16 cellular contexts compared by ENCODE assay signal in genomic region chr3:156795890-156796451, GRCh38. TPM values are rescaled to one million over a fixed set of nuclear protein-coding genes. Genes with fewer than 3 reads are reported as not detected.
DNase-seq lines count a peak whose midpoint lies in the region; ATAC-seq and TF ChIP-seq lines count a peak whose summit lies in the region.
"Had no signal": no experiment of that assay in that cellular context is flagged by ENCODE, and none has a peak within 500 bp of the region (broad histone marks: within the 10 kb centered on the region; RNA-seq: fewer than 3 reads in every experiment).

No MANE protein-coding gene starts in this region.

- H3K27ac ChIP-seq in MM.1S (ENCODE audit: low read length) (no peak overlapping the region), liver (ENCODE audit: low read depth in 1 of 2, low read length in 2 of 2) (no peak overlapping the region), WERI-Rb-1 (no peak overlapping the region)
- H3K27ac ChIP-seq: sigmoid colon, VCaP had no signal

- H2AFZ ChIP-seq in MM.1S (ENCODE audit: low read length), result no peak overlapping the region

- H3K27ac Mint-ChIP-seq in activated T-helper 2 cell treated with anti-CD3 and anti-CD28 coated beads, Interferon-gamma antibody, Interleukin-2, Interleukin-4, amounts not matched to agents 10 μg/mL and 5 μg/mL and 100 μg/mL, durations not matched to agents 14 hours and 24 hours and 36 hours, result peak overlapping the region; percentile 14
- H3K27ac Mint-ChIP-seq: activated T-cell treated with anti-CD3 and anti-CD28 coated beads, Interleukin-2, amount 50 U/mL, for 72 hours had no signal

- H3K9ac ChIP-seq in MM.1S (ENCODE audit: low read length) (no peak overlapping the region), liver (ENCODE audit: low read depth in 1 of 2, low read length in 2 of 2) (no peak overlapping the region)

- ATAC-seq in HG03139 (IDR thresholded peaks at IDR 0.05; ENCODE audit: unreplicated experiment), result no peak
- ATAC-seq: naive thymus-derived CD4-positive, alpha-beta T cell; Right ventricle myocardium inferior had no signal

- no peak overlapping the region for H3K4me3 Mint-ChIP-seq in activated T-helper 2 cell treated with anti-CD3 and anti-CD28 coated beads, Interferon-gamma antibody, Interleukin-2, Interleukin-4, amounts not matched to agents 10 μg/mL and 5 μg/mL and 100 μg/mL, durations not matched to agents 14 hours and 24 hours and 36 hours (ENCODE audit: low read depth)
- H3K4me3 Mint-ChIP-seq: activated T-cell treated with anti-CD3 and anti-CD28 coated beads, Interleukin-2, amount 50 U/mL, for 72 hours; immature natural killer cell had no signal

- H3K9me3 ChIP-seq in MM.1S (replicated peaks; ENCODE audit: insufficient read depth, low read length) (no peaks in the 10 kb centered on the region), liver (ENCODE audit: control insufficient read depth in 4 of 4, low read length in 3 of 4) (no peaks in the 10 kb centered on the region), WERI-Rb-1 (ENCODE audit: severe bottlenecking) (no peaks in the 10 kb centered on the region)

- no peak overlapping the region for H3K4me2 ChIP-seq in MM.1S (ENCODE audit: low read depth, low read length)

- H3F3A ChIP-seq in MM.1S (ENCODE audit: insufficient read depth, low read length), result no peaks in the 10 kb centered on the region

- no peaks in the 10 kb centered on the region for H3K79me2 ChIP-seq in MM.1S (ENCODE audit: low read length)

- no peaks in the 10 kb centered on the region for H3K36me3 ChIP-seq in MM.1S (replicated peaks; ENCODE audit: insufficient read depth, low read length)
- no peaks in the 10 kb centered on the region for H3K36me3 ChIP-seq in liver (ENCODE audit: control insufficient read depth in 4 of 4, insufficient read depth in 3 of 4, low read depth in 1 of 4, low read length in 3 of 4)
- H3K36me3 ChIP-seq in WERI-Rb-1, result no peaks in the 10 kb centered on the region
- H3K36me3 ChIP-seq: sigmoid colon had no signal

- H3K27me3 ChIP-seq in MM.1S (replicated peaks; ENCODE audit: insufficient read depth, low read length) (no peaks in the 10 kb centered on the region), liver (ENCODE audit: control insufficient read depth in 4 of 4, insufficient read depth in 4 of 4, low read length in 3 of 4) (no peaks in the 10 kb centered on the region), WERI-Rb-1 (ENCODE audit: insufficient read depth, low read depth, severe bottlenecking) (no peaks in the 10 kb centered on the region)
- H3K27me3 ChIP-seq: sigmoid colon had no signal

- H3K4me1 ChIP-seq in MM.1S (ENCODE audit: low read length) (peaks cover 6% of the 10 kb centered on the region), liver (ENCODE audit: control insufficient read depth in 4 of 4, insufficient read depth in 4 of 4, low read length in 3 of 4) (peaks cover 0 to 6% (median 2%) of the 10 kb centered on the region in 4 donors)
- H3K4me1 ChIP-seq: sigmoid colon had no signal

- intact Hi-C loops in activated T-helper 2 cell treated with anti-CD3 and anti-CD28 coated beads, Interferon-gamma antibody, Interleukin-2, Interleukin-4, amounts not matched to agents 10 μg/mL and 5 μg/mL and 100 μg/mL, durations not matched to agents 14 hours and 24 hours and 36 hours (cut with micrococcal nuclease), result no loop called here

- peaks cover 53% of the 10 kb centered on the region for H3K36me3 Mint-ChIP-seq in activated T-helper 2 cell treated with anti-CD3 and anti-CD28 coated beads, Interferon-gamma antibody, Interleukin-2, Interleukin-4, amounts not matched to agents 10 μg/mL and 5 μg/mL and 100 μg/mL, durations not matched to agents 14 hours and 24 hours and 36 hours (ENCODE audit: low read depth)

- H3K9me3 Mint-ChIP-seq in activated T-helper 2 cell treated with anti-CD3 and anti-CD28 coated beads, Interferon-gamma antibody, Interleukin-2, Interleukin-4, amounts not matched to agents 10 μg/mL and 5 μg/mL and 100 μg/mL, durations not matched to agents 14 hours and 24 hours and 36 hours, result peaks cover 21% of the 10 kb centered on the region

- DNase-seq in H4 (ENCODE audit: low spot score) (peak; percentile 50), MM.1S (peak; percentile 45), NCI-H128 (lab: John Stamatoyannopoulos, UW; ENCODE audit: unreplicated experiment) (no peak), WERI-Rb-1 (no peak)
- DNase-seq in activated T-helper 2 cell treated with anti-CD3 and anti-CD28 coated beads, Interferon-gamma antibody, Interleukin-2, Interleukin-4, amounts not matched to agents 10 μg/mL and 5 μg/mL and 100 μg/mL, durations not matched to agents 14 hours and 24 hours and 36 hours (ENCODE audit: low spot score), result no peak
- DNase-seq: activated T-cell treated with anti-CD3 and anti-CD28 coated beads, Interleukin-2, amount 50 U/mL, for 72 hours; COR-L47; erythroblast; immature natural killer cell; naive thymus-derived CD4-positive, alpha-beta T cell; NCI-H2171 treated with DMSO at 0.1 percent for 48 hours; sigmoid colon had no signal

- H4K20me1 ChIP-seq in MM.1S (ENCODE audit: insufficient read depth, low read length), result no peaks in the 10 kb centered on the region

- TF ChIP-seq RAD21 in liver (IDR thresholded peaks at IDR 0.05), result no peak

- no peaks in the 10 kb centered on the region for H3K27me3 Mint-ChIP-seq in activated T-helper 2 cell treated with anti-CD3 and anti-CD28 coated beads, Interferon-gamma antibody, Interleukin-2, Interleukin-4, amounts not matched to agents 10 μg/mL and 5 μg/mL and 100 μg/mL, durations not matched to agents 14 hours and 24 hours and 36 hours (ENCODE audit: low read depth)
- H3K27me3 Mint-ChIP-seq: naive thymus-derived CD4-positive, alpha-beta T cell had no signal

- H3K4me3 ChIP-seq in MM.1S (ENCODE audit: low read length), result no peak overlapping the region
- no peak overlapping the region for H3K4me3 ChIP-seq in liver (ENCODE audit: low read depth in 1 of 3, low read length in 3 of 3)
- H3K4me3 ChIP-seq in WERI-Rb-1 (ENCODE audit: low read depth, low read length), result no peak overlapping the region
- H3K4me3 ChIP-seq: sigmoid colon had no signal

- no peaks in the 10 kb centered on the region for H3K9me2 ChIP-seq in MM.1S (replicated peaks; ENCODE audit: insufficient read depth, low read length)

- TF ChIP-seq CTCF in MM.1S (IDR thresholded peaks at IDR 0.05; ENCODE audit: low read length) (no peak), liver (IDR thresholded peaks at IDR 0.05; ENCODE audit: low read depth, low read length, missing input control) (no peak), WERI-Rb-1 (IDR thresholded peaks at IDR 0.05; ENCODE audit: low read depth, low read length) (no peak)

- H3K4me1 Mint-ChIP-seq in activated T-helper 2 cell treated with anti-CD3 and anti-CD28 coated beads, Interferon-gamma antibody, Interleukin-2, Interleukin-4, amounts not matched to agents 10 μg/mL and 5 μg/mL and 100 μg/mL, durations not matched to agents 14 hours and 24 hours and 36 hours (ENCODE audit: low read depth), result peaks cover 41% of the 10 kb centered on the region

TF ChIP-seq in liver, 16 proteins besides CTCF, POLR2A, EP300 and RAD21 (continues in another document):
- TF ChIP-seq FOXA2 (IDR thresholded peaks at IDR 0.05) (peak; percentile 42), HNF4A (conservative IDR thresholded peaks at IDR 0.05) (peak; percentile 22 to 50), EGR1 (IDR thresholded peaks at IDR 0.05; ENCODE audit: low read depth in 2 of 2) (no peak), GABPA (IDR thresholded peaks at IDR 0.05 in 1 of 2, conservative IDR thresholded peaks at IDR 0.05 in 1 of 2) (no peak), REST (IDR thresholded peaks at IDR 0.05) (no peak), YY1 (IDR thresholded peaks at IDR 0.05) (no peak), HNF4G (IDR thresholded peaks at IDR 0.05) (peak; percentile 24), SP1 (IDR thresholded peaks at IDR 0.05) (peak; percentile 21), TAF1 (conservative IDR thresholded peaks at IDR 0.05) (no peak), NR2F2 (IDR thresholded peaks at IDR 0.05) (no peak), ATF3 (IDR thresholded peaks at IDR 0.05) (no peak), FOXA1 (IDR thresholded peaks at IDR 0.05) (no peak), RXRA (IDR thresholded peaks at IDR 0.05) (peak in 1 of 2 donors; percentile 12), MAX (IDR thresholded peaks at IDR 0.05) (no peak), JUND (IDR thresholded peaks at IDR 0.05) (no peak)

RNA-seq across cellular contexts. Expression of gene LEKR1, which starts 30.2 kb away (rescaled TPM):
- 0.37 and 11.5 TPM in 2 replicates for total RNA-seq in H4 (2014; rRNA removed; shearing (Covaris generic))
- 0.30 and 0.52 TPM in 2 replicates for total RNA-seq in activated T-helper 2 cell treated with anti-CD3 and anti-CD28 coated beads, Interferon-gamma antibody, Interleukin-2, Interleukin-4, amounts not matched to agents 10 μg/mL and 5 μg/mL and 100 μg/mL, durations not matched to agents 14 hours and 24 hours and 36 hours
- under 1 TPM; 0.19 to 0.67 TPM for total RNA-seq in liver
- polyA plus RNA-seq in liver, result under 1 TPM; 0.22 to 0.72 TPM

Comparison
In these comparisons a context has a peak if more than half of its experiments do, and no peak if none do; other contexts are left out.
1. DNase-seq: peak in H4 (single experiment) and MM.1S (single experiment); none in activated T-helper 2 cell treated with anti-CD3 and anti-CD28 coated beads, Interferon-gamma antibody, Interleukin-2, Interleukin-4, amounts not matched to agents 10 μg/mL and 5 μg/mL and 100 μg/mL, durations not matched to agents 14 hours and 24 hours and 36 hours (single experiment), NCI-H128 (single experiment) and WERI-Rb-1 (single experiment).